ENCODE assay signal across 25 cellular contexts in the genomic region with DNA sequence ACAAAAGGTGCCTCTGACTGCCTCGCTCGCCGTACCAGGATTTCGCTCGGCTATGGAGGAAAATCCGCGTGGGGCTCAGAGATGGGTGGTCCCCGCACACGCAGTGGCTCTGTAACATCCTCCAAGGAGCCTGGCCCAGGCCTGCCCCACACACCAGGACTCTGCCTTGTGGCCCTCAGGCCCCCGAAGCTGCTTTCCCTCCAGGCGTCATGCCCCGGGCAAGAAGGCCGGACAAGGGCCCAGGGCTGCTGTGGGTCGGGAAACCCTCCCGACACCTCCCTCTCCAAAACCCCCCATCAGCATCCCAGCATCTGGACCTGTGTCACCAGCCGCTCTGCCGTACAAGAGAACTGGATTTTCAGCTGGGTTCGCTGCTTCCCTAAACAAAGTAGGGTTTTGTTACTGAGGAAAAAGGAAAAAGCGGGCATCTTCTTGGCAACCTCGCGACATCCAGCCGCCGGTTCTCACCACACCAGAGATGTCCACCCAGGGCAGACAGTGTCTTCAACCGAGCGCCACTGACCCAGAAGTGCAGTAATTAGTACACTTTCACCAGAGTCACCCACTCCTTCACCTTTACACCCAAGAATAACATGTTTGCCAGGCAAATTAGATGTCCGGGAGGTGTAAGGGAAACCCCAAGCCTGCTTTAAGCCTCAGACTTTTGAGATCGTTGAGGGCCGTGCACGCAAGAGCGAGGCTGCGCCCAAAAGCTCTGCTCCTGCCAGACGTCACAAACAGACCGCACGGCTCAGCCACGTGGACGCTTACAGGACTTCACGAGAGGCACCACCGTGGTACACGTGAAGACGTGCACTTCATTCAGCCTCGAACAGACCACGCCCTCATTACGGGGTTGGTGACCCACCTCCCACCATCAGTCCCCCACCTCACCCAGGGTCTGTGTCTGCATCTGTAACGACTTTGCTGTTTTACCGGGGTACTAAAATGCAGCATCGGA.
DNase-seq lines count a peak whose midpoint lies in the region; ATAC-seq and TF ChIP-seq lines count a peak whose summit lies in the region.
"Had no signal": no experiment of that assay in that cellular context is flagged by ENCODE, and none has a peak within 500 bp of the region (broad histone marks: within the 10 kb centered on the region; RNA-seq: fewer than 3 reads in every experiment).

No MANE protein-coding gene starts in this region.

- no peak overlapping the region for H3K27ac Mint-ChIP-seq in glutamatergic neuron (ENCODE audit: unreplicated experiment)
- H3K27ac Mint-ChIP-seq: activated naive CD8-positive, alpha-beta T cell treated with anti-CD3 and anti-CD28 coated beads, Interleukin-2, amount 10 ng/mL, durations not matched to agents 7 days and 5 days; activated T-helper 2 cell treated with anti-CD3 and anti-CD28 coated beads, Interferon-gamma antibody, Interleukin-2, Interleukin-4, amounts not matched to agents 10 μg/mL and 5 μg/mL and 100 μg/mL, durations not matched to agents 14 hours and 24 hours and 36 hours; endodermal cell; stimulated activated memory B cell treated with anti-CD40 and anti-IgM and Interleukin-4, amounts not matched to agents 10 μg/mL and 1 μg/mL and 100 μg/mL, for 72 hours had no signal

- no peak for TF ChIP-seq POLR2A in breast epithelium (IDR thresholded peaks at IDR 0.05)

- H3K36me3 ChIP-seq in upper lobe of right lung (no peaks in the 10 kb centered on the region), breast epithelium (no peaks in the 10 kb centered on the region)

- H3K27me3 ChIP-seq in upper lobe of right lung (no peaks in the 10 kb centered on the region), breast epithelium (no peaks in the 10 kb centered on the region)
- H3K27me3 ChIP-seq: body of pancreas had no signal

- H3K4me3 Mint-ChIP-seq in glutamatergic neuron (ENCODE audit: unreplicated experiment) = peak overlapping the region; percentile 52
- H3K4me3 Mint-ChIP-seq: activated naive CD8-positive, alpha-beta T cell treated with anti-CD3 and anti-CD28 coated beads, Interleukin-2, amount 10 ng/mL, durations not matched to agents 7 days and 5 days; endodermal cell; stimulated activated memory B cell treated with anti-CD40 and anti-IgM and Interleukin-4, amounts not matched to agents 10 μg/mL and 1 μg/mL and 100 μg/mL, for 72 hours had no signal

- H3K36me3 Mint-ChIP-seq in glutamatergic neuron (ENCODE audit: unreplicated experiment) = no peaks in the 10 kb centered on the region
- H3K36me3 Mint-ChIP-seq: activated naive CD8-positive, alpha-beta T cell treated with anti-CD3 and anti-CD28 coated beads, Interleukin-2, amount 10 ng/mL, durations not matched to agents 7 days and 5 days; stimulated activated memory B cell treated with anti-CD40 and anti-IgM and Interleukin-4, amounts not matched to agents 10 μg/mL and 1 μg/mL and 100 μg/mL, for 72 hours had no signal

- H3K27me3 Mint-ChIP-seq in glutamatergic neuron (ENCODE audit: unreplicated experiment) = peaks cover 17% of the 10 kb centered on the region

- intact Hi-C loops in Right ventricle myocardium inferior (cut with DNase I) = no loop called here
- intact Hi-C loops in Right ventricle myocardium superior (cut with DNase I) = no loop called here
- intact Hi-C loops in posterior vena cava (cut with DNase I) = no loop called here
- intact Hi-C loops in upper lobe of right lung (cut with DNase I) = no loop called here
- intact Hi-C loops in breast epithelium (cut with DNase I; ENCODE audit: low total_unique reads) = no loop called here

- peak; percentile 69 for DNase-seq in Right ventricle myocardium inferior (ENCODE audit: missing footprints)
- no peak for DNase-seq in Right ventricle myocardium superior
- no peak for DNase-seq in glutamatergic neuron
- DNase-seq in posterior vena cava (ENCODE audit: low spot score) = peak; percentile 77
- DNase-seq in upper lobe of right lung = peak; percentile 58
- no peak for DNase-seq in NCI-H345 treated with DMSO at 0.1 percent for 48 hours (lab: John Stamatoyannopoulos, UW; ENCODE audit: unreplicated experiment)
- no peak for DNase-seq in breast epithelium (ENCODE audit: low spot score in 2 of 2)
- DNase-seq in NCI-H2081 (lab: John Stamatoyannopoulos, UW) = no peak
- DNase-seq: 8988T; activated CD4-positive, alpha-beta T cell treated with anti-CD3 and anti-CD28 coated beads, Interleukin-2, amount 50 U/mL, for 48 hours; activated CD8-positive, alpha-beta memory T cell treated with anti-CD3 and anti-CD28 coated beads, Interleukin-2, amount 50 U/mL, for 48 hours; activated naive CD8-positive, alpha-beta T cell treated with anti-CD3 and anti-CD28 coated beads, Interleukin-2, amount 10 ng/mL, durations not matched to agents 7 days and 5 days; body of pancreas; HCEC 1CT; mammary epithelial cell; NCI-H1105 treated with DMSO at 0.1 percent for 48 hours; NCI-H2029; NCI-H226; NCI-H774; small intestine; T-helper 9 cell had no signal

- ATAC-seq in Right ventricle myocardium inferior = no peak
- no peak for ATAC-seq in Right ventricle myocardium superior (ENCODE audit: poor library complexity)
- ATAC-seq in upper lobe of right lung = no peak
- ATAC-seq: body of pancreas; stimulated activated memory B cell treated with anti-CD40 and anti-IgM and Interleukin-4, amounts not matched to agents 10 μg/mL and 1 μg/mL and 100 μg/mL, for 72 hours had no signal

- H3K4me1 Mint-ChIP-seq in glutamatergic neuron (ENCODE audit: low read depth, unreplicated experiment) = peaks cover 59% of the 10 kb centered on the region
- H3K4me1 Mint-ChIP-seq: activated naive CD8-positive, alpha-beta T cell treated with anti-CD3 and anti-CD28 coated beads, Interleukin-2, amount 10 ng/mL, durations not matched to agents 7 days and 5 days; IgD-negative memory B cell; stimulated activated memory B cell treated with anti-CD40 and anti-IgM and Interleukin-4, amounts not matched to agents 10 μg/mL and 1 μg/mL and 100 μg/mL, for 72 hours had no signal

- H3K27ac ChIP-seq in upper lobe of right lung = no peak overlapping the region
- no peak overlapping the region for H3K27ac ChIP-seq in breast epithelium
- H3K27ac ChIP-seq: body of pancreas had no signal

- H3K4me3 ChIP-seq in upper lobe of right lung (no peak overlapping the region), breast epithelium (no peak overlapping the region)
- H3K4me3 ChIP-seq: body of pancreas had no signal

- peaks cover 12% of the 10 kb centered on the region for H3K9me3 Mint-ChIP-seq in glutamatergic neuron (ENCODE audit: unreplicated experiment)
- H3K9me3 Mint-ChIP-seq: activated naive CD8-positive, alpha-beta T cell treated with anti-CD3 and anti-CD28 coated beads, Interleukin-2, amount 10 ng/mL, durations not matched to agents 7 days and 5 days; activated T-helper 2 cell treated with anti-CD3 and anti-CD28 coated beads, Interferon-gamma antibody, Interleukin-2, Interleukin-4, amounts not matched to agents 10 μg/mL and 5 μg/mL and 100 μg/mL, durations not matched to agents 14 hours and 24 hours and 36 hours; endodermal cell; stimulated activated memory B cell treated with anti-CD40 and anti-IgM and Interleukin-4, amounts not matched to agents 10 μg/mL and 1 μg/mL and 100 μg/mL, for 72 hours had no signal

- H3K4me1 ChIP-seq in upper lobe of right lung = peaks cover 4% of the 10 kb centered on the region
- peaks cover 5 to 10% of the 10 kb centered on the region in 2 donors for H3K4me1 ChIP-seq in breast epithelium

- no peak for TF ChIP-seq CTCF in glutamatergic neuron (IDR thresholded peaks at IDR 0.05; ENCODE audit: partially characterized antibody, unreplicated experiment)
- TF ChIP-seq CTCF in upper lobe of right lung (IDR thresholded peaks at IDR 0.05) = no peak
- TF ChIP-seq CTCF in breast epithelium (IDR thresholded peaks at IDR 0.05) = no peak

- H3K9me3 ChIP-seq in upper lobe of right lung = no peaks in the 10 kb centered on the region
- H3K9me3 ChIP-seq in breast epithelium = no peaks in the 10 kb centered on the region
- H3K9me3 ChIP-seq: body of pancreas had no signal

Comparison
In these comparisons a context has a peak if more than half of its experiments do, and no peak if none do; other contexts are left out.
1. DNase-seq: peak in Right ventricle myocardium inferior (single experiment), posterior vena cava (single experiment) and upper lobe of right lung (single experiment); none in Right ventricle myocardium superior (single experiment), glutamatergic neuron (single experiment), NCI-H345 treated with DMSO at 0.1 percent for 48 hours (single experiment), breast epithelium (0 of 2) and NCI-H2081 (0 of 2).